9 cellular contexts compared by ENCODE assay signal in genomic region chr1:113947388-113948107, GRCh38. TPM values are rescaled to one million over a fixed set of nuclear protein-coding genes. Genes with fewer than 3 reads are reported as not detected.
DNase-seq lines count a peak whose midpoint lies in the region; ATAC-seq and TF ChIP-seq lines count a peak whose summit lies in the region.
"Had no signal": no experiment of that assay in that cellular context is flagged by ENCODE, and none has a peak within 500 bp of the region (broad histone marks: within the 10 kb centered on the region; RNA-seq: fewer than 3 reads in every experiment).

No MANE protein-coding gene starts in this region.

- peaks cover 3% of the 10 kb centered on the region for H3K79me1 ChIP-seq in neuronal stem cell (ENCODE audit: low read depth, low read length)

- H3K4me3 ChIP-seq in stomach (peak overlapping the region in 1 of 4 donors; percentile 4), neuronal stem cell (ENCODE audit: low read length in 2 of 2) (no peak overlapping the region)

- peak overlapping the region; percentile 91 for H3K27ac Mint-ChIP-seq in activated T-helper 17 cell treated with anti-CD3 and anti-CD28 coated beads, Interleukin-2, amount 50 U/mL, for 72 hours

- H3K4me1 Mint-ChIP-seq in activated T-helper 17 cell treated with anti-CD3 and anti-CD28 coated beads, Interleukin-2, amount 50 U/mL, for 72 hours: peaks cover 32% of the 10 kb centered on the region

- no peak for TF ChIP-seq CTCF in stomach (IDR thresholded peaks at IDR 0.05)

- H3K27me3 ChIP-seq in stomach (no peaks in the 10 kb centered on the region), neuronal stem cell (ENCODE audit: control insufficient read depth in 3 of 3, insufficient read depth in 3 of 3, low read depth in 1 of 3, low read length in 3 of 3) (no peaks in the 10 kb centered on the region)

- H3K4me1 ChIP-seq in stomach (peaks cover 25 to 69% (median 50%) of the 10 kb centered on the region in 4 donors), neuronal stem cell (ENCODE audit: control insufficient read depth in 2 of 2, insufficient read depth in 1 of 2, low read depth in 1 of 2, low read length in 2 of 2) (no peaks in the 10 kb centered on the region)

- H3K36me3 Mint-ChIP-seq in activated T-helper 17 cell treated with anti-CD3 and anti-CD28 coated beads, Interleukin-2, amount 50 U/mL, for 72 hours (ENCODE audit: low read depth): peaks cover 66% of the 10 kb centered on the region

- peaks cover 8% of the 10 kb centered on the region for H3K9me3 ChIP-seq in KOPT-K1 (ENCODE audit: insufficient read depth, low read length, poor library complexity, severe bottlenecking)
- no peaks in the 10 kb centered on the region for H3K9me3 ChIP-seq in stomach
- peaks cover 0 to 19% of the 10 kb centered on the region in 2 donors for H3K9me3 ChIP-seq in neuronal stem cell (replicated peaks in 1 of 2; ENCODE audit: control insufficient read depth in 2 of 2, insufficient read depth in 1 of 2, low read depth in 1 of 2, low read length in 2 of 2)

- H2BK15ac ChIP-seq in neuronal stem cell (ENCODE audit: low read length): no peak overlapping the region

- H3K14ac ChIP-seq in neuronal stem cell (ENCODE audit: low read length): no peak overlapping the region

- ATAC-seq in activated T-helper 17 cell treated with anti-CD3 and anti-CD28 coated beads, Interleukin-2, amount 50 U/mL, for 72 hours (replicated peaks): peak; percentile 25
- peak; percentile 30 for ATAC-seq in left lobe of liver
- ATAC-seq in HG03520 (IDR thresholded peaks at IDR 0.05; ENCODE audit: unreplicated experiment): no peak
- ATAC-seq in HG02852 (IDR thresholded peaks at IDR 0.05; ENCODE audit: unreplicated experiment): no peak

- intact Hi-C loops in stomach (cut with DNase I; ENCODE audit: low total_unique reads): no loop called here

- H3K23ac ChIP-seq in neuronal stem cell (ENCODE audit: low read depth, low read length, poor library complexity): no peak overlapping the region

- no peak overlapping the region for H3K4me2 ChIP-seq in neuronal stem cell (ENCODE audit: insufficient read depth, low read length, poor library complexity, severe bottlenecking)

- no peak overlapping the region for H2AK5ac ChIP-seq in neuronal stem cell (ENCODE audit: low read depth, low read length)

- no peak overlapping the region for H4K8ac ChIP-seq in neuronal stem cell (ENCODE audit: low read depth, low read length)

- H4K91ac ChIP-seq in neuronal stem cell (ENCODE audit: low read depth, low read length, poor library complexity): no peak overlapping the region

- H3K9ac ChIP-seq in neuronal stem cell (ENCODE audit: low read depth, low read length, poor library complexity): no peak overlapping the region

- peak overlapping the region; percentile 84 for H3K4me3 Mint-ChIP-seq in activated T-helper 17 cell treated with anti-CD3 and anti-CD28 coated beads, Interleukin-2, amount 50 U/mL, for 72 hours

- no peak overlapping the region for H2BK12ac ChIP-seq in neuronal stem cell (ENCODE audit: low read length)

- H3K4ac ChIP-seq in neuronal stem cell (ENCODE audit: low read length): no peak overlapping the region

- no peaks in the 10 kb centered on the region for H3K27me3 Mint-ChIP-seq in activated T-helper 17 cell treated with anti-CD3 and anti-CD28 coated beads, Interleukin-2, amount 50 U/mL, for 72 hours

- no peak overlapping the region for H2BK5ac ChIP-seq in neuronal stem cell (ENCODE audit: low read length)

- no peak overlapping the region for H3K18ac ChIP-seq in neuronal stem cell (ENCODE audit: low read length)

- 5 to 10% (median 7%) methylated on average over 3 of the region's 3 CpGs for WGBS in stomach, 5 donors
- no CpG with 5 or more reads among the region's 3 CpGs for WGBS in neuronal stem cell (ENCODE audit: extremely low coverage in 2 of 2, insufficient read length in 2 of 2, insufficient replicate concordance in 1 of 2), 2 donors

- H3K36me3 ChIP-seq in KOPT-K1 (ENCODE audit: insufficient read depth, low read length) (peaks cover 56% of the 10 kb centered on the region), stomach (peaks cover 0 to 19% (median 14%) of the 10 kb centered on the region in 4 donors), neuronal stem cell (replicated peaks in 1 of 2; ENCODE audit: control insufficient read depth in 2 of 2, insufficient read depth in 2 of 2, low read length in 2 of 2) (peaks cover 1 to 26% of the 10 kb centered on the region in 2 donors)

- no peak overlapping the region for H2BK120ac ChIP-seq in neuronal stem cell (ENCODE audit: low read depth, low read length)

- H3K9me3 Mint-ChIP-seq in activated T-helper 17 cell treated with anti-CD3 and anti-CD28 coated beads, Interleukin-2, amount 50 U/mL, for 72 hours: no peaks in the 10 kb centered on the region

- peak overlapping the region; percentile 53 for H3K27ac ChIP-seq in KOPT-K1 (ENCODE audit: low read depth, low read length, poor library complexity, severe bottlenecking)
- H3K27ac ChIP-seq in stomach: peak overlapping the region in 4 of 5 donors; percentile 43 to 70 (median 54)
- H3K27ac ChIP-seq in neuronal stem cell (replicated peaks; ENCODE audit: low read length): no peak overlapping the region

- DNase-seq in left lobe of liver (ENCODE audit: low spot score): no peak
- DNase-seq in stomach: no peak
- DNase-seq in neuronal stem cell (ENCODE audit: low spot score): no peak
- DNase-seq: effector CD4-positive, alpha-beta T cell; mammary epithelial cell had no signal

- no peak for TF ChIP-seq EP300 in stomach (IDR thresholded peaks at IDR 0.05)

- no peak for TF ChIP-seq POLR2A in stomach (IDR thresholded peaks at IDR 0.05)

- H2AFZ ChIP-seq in neuronal stem cell (ENCODE audit: low read length): no peak overlapping the region

RNA-seq across cellular contexts. Expression of gene HIPK1, which starts 18.4 kb away (rescaled TPM):
- total RNA-seq in activated T-helper 17 cell treated with anti-CD3 and anti-CD28 coated beads, Interleukin-2, amount 50 U/mL, for 72 hours: 10 to 100 TPM; 44.4 to 71.0 TPM
- 27.1 TPM for total RNA-seq in left lobe of liver
- total RNA-seq in stomach: 10 to 100 TPM; 22.0 to 70.3 (median 42.0) TPM
- polyA plus RNA-seq in stomach: 10 to 100 TPM in 2 of 3 donors, 1 to 10 TPM in 1; 8.7 to 22.6 (median 12.8) TPM
- 24.6 TPM for polyA plus RNA-seq in neuronal stem cell (2013, experiment 1 of 2)
- 25.1 TPM for polyA plus RNA-seq in neuronal stem cell (2013, experiment 2 of 2)

RNA-seq across cellular contexts. Expression of gene OLFML3, which starts 31.7 kb away (rescaled TPM):
- under 1 TPM; 0.13 to 0.40 TPM for total RNA-seq in activated T-helper 17 cell treated with anti-CD3 and anti-CD28 coated beads, Interleukin-2, amount 50 U/mL, for 72 hours
- total RNA-seq in left lobe of liver (3.7 TPM), stomach (10 to 100 TPM in 4 of 5 donors, 1 to 10 TPM in 1; 2.9 to 84.3 (median 32.7) TPM)
- polyA plus RNA-seq in stomach: 10 to 100 TPM; 16.6 to 23.1 (median 19.9) TPM
- polyA plus RNA-seq in neuronal stem cell (2013, experiment 1 of 2): 10.1 TPM
- 9.4 TPM for polyA plus RNA-seq in neuronal stem cell (2013, experiment 2 of 2)

RNA-seq across cellular contexts. Expression of gene DCLRE1B, which starts 42.4 kb away (rescaled TPM):
- total RNA-seq in activated T-helper 17 cell treated with anti-CD3 and anti-CD28 coated beads, Interleukin-2, amount 50 U/mL, for 72 hours: 10 to 100 TPM; 16.1 to 21.4 TPM
- total RNA-seq in left lobe of liver: 1.6 TPM
- total RNA-seq in stomach: 1 to 10 TPM in 2 of 5 donors, under 1 TPM in 1, not detected in 2; 0.45 to 3.9 (median 3.0) TPM
- 1 to 10 TPM; 1.2 to 2.2 (median 1.6) TPM for polyA plus RNA-seq in stomach
- polyA plus RNA-seq in neuronal stem cell (2013, experiment 1 of 2): 8.9 TPM
- 9.1 TPM for polyA plus RNA-seq in neuronal stem cell (2013, experiment 2 of 2)

RNA-seq across cellular contexts. Expression of gene AP4B1, which starts 42.9 kb away (rescaled TPM):
- 10 to 100 TPM; 46.5 to 61.7 TPM for total RNA-seq in activated T-helper 17 cell treated with anti-CD3 and anti-CD28 coated beads, Interleukin-2, amount 50 U/mL, for 72 hours
- total RNA-seq in left lobe of liver (6.4 TPM), stomach (10 to 100 TPM in 3 of 5 donors, 1 to 10 TPM in 2; 4.0 to 34.0 (median 11.7) TPM)
- polyA plus RNA-seq in stomach: 10 to 100 TPM in 2 of 3 donors, 1 to 10 TPM in 1; 8.8 to 21.5 (median 11.8) TPM
- polyA plus RNA-seq in neuronal stem cell (2013, experiment 1 of 2): 9.6 TPM
- polyA plus RNA-seq in neuronal stem cell (2013, experiment 2 of 2): 8.3 TPM

Comparison
In these comparisons a context has a peak if more than half of its experiments do, and no peak if none do; other contexts are left out.
1. ATAC-seq: peak in activated T-helper 17 cell treated with anti-CD3 and anti-CD28 coated beads, Interleukin-2, amount 50 U/mL, for 72 hours (single experiment) and left lobe of liver (single experiment); none in HG03520 (single experiment) and HG02852 (single experiment).